ENCODE assay signal across 1 cellular context in genomic region chr9:77177894-77178794, GRCh38.
TF ChIP-seq lines count a peak whose summit lies in the region.

No MANE protein-coding gene starts in this region.

TF ChIP-seq in HepG2, 621 proteins besides CTCF, POLR2A, EP300 and RAD21 (continued from another document and continues in another):
- TF ChIP-seq ZNF574 (CRISPR knock-in tag; IDR thresholded peaks at IDR 0.05), result peak; percentile 9; the same call in 1 of the 2 replicates
- TF ChIP-seq TFDP2 (CRISPR knock-in tag; IDR thresholded peaks at IDR 0.05), result peak; percentile 44
- peak; percentile 32 for TF ChIP-seq TBX2 (CRISPR knock-in tag; IDR thresholded peaks at IDR 0.05; ENCODE audit: borderline replicate concordance)
- peak; percentile 26; the same call in 1 of the 2 replicates for TF ChIP-seq ZSCAN20 (CRISPR knock-in tag; IDR thresholded peaks at IDR 0.05; ENCODE audit: borderline replicate concordance)
- no peak for TF ChIP-seq CEBPB (IDR thresholded peaks at IDR 0.05; ENCODE audit: borderline replicate concordance, low read depth, low read length)
- TF ChIP-seq HMGXB3 (CRISPR knock-in tag; IDR thresholded peaks at IDR 0.05; ENCODE audit: borderline replicate concordance), result no peak
- peak; percentile 26; the same call in 1 of the 2 replicates for TF ChIP-seq ZNF609 (CRISPR knock-in tag; IDR thresholded peaks at IDR 0.05; ENCODE audit: borderline replicate concordance)
- TF ChIP-seq ZIK1 (CRISPR knock-in tag; IDR thresholded peaks at IDR 0.05; ENCODE audit: borderline replicate concordance, low read depth), result peak; percentile 69; the same call in 1 of the 2 replicates
- peak; percentile 14 for TF ChIP-seq RBM22 (optimal IDR thresholded peaks at IDR 0.05; ENCODE audit: low read length)
- 0 out of 2 replicates have a peak, but pooled peaks have one; percentile 12 for TF ChIP-seq ZNF776 (CRISPR knock-in tag; IDR thresholded peaks at IDR 0.05)
- no peak for TF ChIP-seq NR0B2 (CRISPR knock-in tag; IDR thresholded peaks at IDR 0.05)
- no peak for TF ChIP-seq THAP11 (CRISPR knock-in tag; IDR thresholded peaks at IDR 0.05)
- no peak for TF ChIP-seq MIXL1 (CRISPR knock-in tag; IDR thresholded peaks at IDR 0.05)
- no peak for TF ChIP-seq ZNF318 (CRISPR knock-in tag; IDR thresholded peaks at IDR 0.05)
- TF ChIP-seq GZF1 (CRISPR knock-in tag; IDR thresholded peaks at IDR 0.05), result no peak
- peak; percentile 88; the same call in 1 of the 2 replicates for TF ChIP-seq ZNF841 (CRISPR knock-in tag; IDR thresholded peaks at IDR 0.05; ENCODE audit: borderline replicate concordance)
- TF ChIP-seq ZBTB2 (CRISPR knock-in tag; IDR thresholded peaks at IDR 0.05; ENCODE audit: low read depth), result no peak; the same call in 1 of the 2 replicates
- TF ChIP-seq ZSCAN12 (CRISPR knock-in tag; IDR thresholded peaks at IDR 0.05), result no peak
- no peak for TF ChIP-seq JDP2 (CRISPR knock-in tag; IDR thresholded peaks at IDR 0.05; ENCODE audit: borderline replicate concordance)
- TF ChIP-seq ZBTB43 (CRISPR knock-in tag; conservative IDR thresholded peaks at IDR 0.05), result peak; percentile 57; the same call in 1 of the 2 replicates
- TF ChIP-seq ATF7-NPFF (CRISPR knock-in tag; IDR thresholded peaks at IDR 0.05; ENCODE audit: low read depth), result peak; percentile 42; the same call in 1 of the 2 replicates
- TF ChIP-seq SNAPC2 (CRISPR knock-in tag; IDR thresholded peaks at IDR 0.05), result no peak
- peak; percentile 16; the same call in 1 of the 2 replicates for TF ChIP-seq IRX3 (CRISPR knock-in tag; IDR thresholded peaks at IDR 0.05; ENCODE audit: borderline replicate concordance, low read depth)
